In genomic region chr1:3795453-3796214, GRCh38 we compare ENCODE assay signal across 8 cellular contexts. TPM values are rescaled to one million over a fixed set of nuclear protein-coding genes. Genes with fewer than 3 reads are reported as not detected.
DNase-seq lines count a peak whose midpoint lies in the region; ATAC-seq, FAIRE-seq and TF ChIP-seq lines count a peak whose summit lies in the region.

No MANE protein-coding gene starts in this region.

- H3K9me3 ChIP-seq in right lobe of liver = no peaks in the 10 kb centered on the region
- no peaks in the 10 kb centered on the region for H3K9me3 ChIP-seq in upper lobe of left lung

- TF ChIP-seq CTCF in right lobe of liver (IDR thresholded peaks at IDR 0.05) = no peak
- no peak for TF ChIP-seq CTCF in upper lobe of left lung (IDR thresholded peaks at IDR 0.05)

- no peak for TF ChIP-seq EP300 in upper lobe of left lung (IDR thresholded peaks at IDR 0.05)

- H3K27ac ChIP-seq in angular gyrus (ENCODE audit: low read depth, low read length) (peak overlapping the region; percentile 66), right lobe of liver (peak overlapping the region in 2 of 3 donors; percentile 23 to 63), upper lobe of left lung (peak overlapping the region; percentile 58 to 73 (median 70))

- intact Hi-C loops in right lobe of liver (cut with DNase I) = no loop called here

- H3K4me3 ChIP-seq in right lobe of liver (peak overlapping the region; percentile 86 to 99 (median 94)), upper lobe of left lung (peak overlapping the region; percentile 79 to 100 (median 90))

- DNase-seq in right lobe of liver (peak in 1 of 3 donors; percentile 54), upper lobe of left lung (no peak), NCI-H226 (no peak), GM19239 (ENCODE audit: insufficient read length, low spot score) (no peak)
- DNase-seq in activated CD4-positive, alpha-beta T cell treated with anti-CD3 and anti-CD28 coated beads, Interleukin-2, amount 50 U/mL, for 4 hours = no peak

- H3K36me3 ChIP-seq in right lobe of liver (peaks cover 0 to 3% (median 0%) of the 10 kb centered on the region in 4 donors), upper lobe of left lung (peaks cover 0 to 11% (median 0%) of the 10 kb centered on the region in 4 donors)

- H3K4me1 ChIP-seq in right lobe of liver = peaks cover 0 to 25% (median 8%) of the 10 kb centered on the region in 4 donors
- peaks cover 31 to 44% (median 33%) of the 10 kb centered on the region in 4 donors for H3K4me1 ChIP-seq in upper lobe of left lung

- WGBS in right lobe of liver (ENCODE audit: insufficient coverage, low coverage, low lambda C conversion rate, missing lambda C conversion rate) = 10% methylated on average over 4 of the region's 53 CpGs
- 8 to 18% methylated on average over 11 to 37 of the region's 53 CpGs for WGBS in upper lobe of left lung, 2 donors

- ATAC-seq in GM19452 (IDR thresholded peaks at IDR 0.05; ENCODE audit: unreplicated experiment) (peak; percentile 26), HG03175 (IDR thresholded peaks at IDR 0.05; ENCODE audit: unreplicated experiment) (peak; percentile 35), right lobe of liver (peak in 1 of 4 donors; percentile 7), upper lobe of left lung (ENCODE audit: low FRiP score in 2 of 2) (no peak)

- TF ChIP-seq POLR2A in right lobe of liver (IDR thresholded peaks at IDR 0.05) = no peak
- no peak for TF ChIP-seq POLR2A in upper lobe of left lung (IDR thresholded peaks at IDR 0.05)

- no peak for FAIRE-seq in GM19239 (lab: Jason Lieb, UNC)

- H3K27me3 ChIP-seq in right lobe of liver = no peaks in the 10 kb centered on the region
- no peaks in the 10 kb centered on the region for H3K27me3 ChIP-seq in upper lobe of left lung

RNA-seq across cellular contexts. Expression of gene LRRC47, which starts 0.7 kb away (rescaled TPM):
- total RNA-seq in right lobe of liver (10 to 100 TPM; 22.7 to 32.2 (median 25.8) TPM), upper lobe of left lung (10 to 100 TPM; 30.3 to 63.9 (median 39.3) TPM)

RNA-seq across cellular contexts. Expression of gene SMIM1, which starts 23.1 kb away (rescaled TPM):
- 1 to 10 TPM; 2.6 to 8.7 (median 4.6) TPM for total RNA-seq in right lobe of liver
- total RNA-seq in upper lobe of left lung = 10 to 100 TPM in 4 of 6 donors, 1 to 10 TPM in 2; 2.8 to 20.8 (median 13.5) TPM

RNA-seq across cellular contexts. Expression of gene CCDC27, which starts 43.4 kb away (rescaled TPM):
- total RNA-seq in right lobe of liver = not detected
- total RNA-seq in upper lobe of left lung = not detected

Comparison
In these comparisons a context has a peak if more than half of its experiments do, and no peak if none do; other contexts are left out.
1. ATAC-seq: peak in GM19452 (single experiment) and HG03175 (single experiment); none in upper lobe of left lung (0 of 2).
2. Peak in every context shown above with its lines, with median percentiles within 50 percentile points of each other: H3K27ac ChIP-seq.